ENCODE assay signal across 8 cellular contexts in the genomic region with DNA sequence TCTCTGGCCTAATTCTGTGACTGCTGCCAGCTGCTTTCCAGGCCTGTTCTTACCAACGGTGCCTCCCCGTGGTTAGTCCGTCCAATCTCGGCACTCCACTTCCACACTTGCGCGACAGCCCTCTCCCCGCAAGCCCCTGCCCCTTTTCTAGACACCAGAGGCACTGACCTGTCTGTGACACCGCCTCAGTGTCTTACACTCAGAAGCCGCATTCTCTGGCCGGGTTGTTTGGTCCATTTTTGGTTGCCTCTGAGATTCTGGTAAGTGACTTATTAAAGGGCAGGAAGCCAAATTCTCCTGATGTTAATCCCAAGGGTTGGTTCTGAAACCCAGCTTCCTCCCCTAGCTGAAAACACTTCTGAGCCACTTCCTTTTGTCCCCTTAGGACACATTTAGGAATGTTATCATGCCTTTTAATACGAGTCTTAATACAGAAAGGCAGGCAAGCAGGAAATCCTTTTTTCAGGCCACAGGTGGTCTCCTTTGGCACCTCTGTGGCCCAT. TPM values are rescaled to one million over a fixed set of nuclear protein-coding genes. Genes with fewer than 3 reads are reported as not detected.
A peak's percentile ranks its signal among the peaks of the same experiment; 100 is the strongest.
DNase-seq lines count a peak whose midpoint lies in the region; ATAC-seq and TF ChIP-seq lines count a peak whose summit lies in the region.

No MANE protein-coding gene starts in this region.

- H3K36me3 Mint-ChIP-seq in nephron progenitor cell (ENCODE audit: low read depth) = peaks cover under 1% of the 10 kb centered on the region

- no peak for TF ChIP-seq CTCF in C4-2B (conservative IDR thresholded peaks at IDR 0.05)
- TF ChIP-seq CTCF in fibroblast of lung (conservative IDR thresholded peaks at IDR 0.05 in 1 of 2, IDR thresholded peaks at IDR 0.05 in 1 of 2; ENCODE audit: low read depth in 1 of 2, low read length in 2 of 2) = no peak
- TF ChIP-seq CTCF in nephron progenitor cell (IDR thresholded peaks at IDR 0.05) = no peak
- no peak for TF ChIP-seq CTCF in vagina (IDR thresholded peaks at IDR 0.05)

- no peak for DNase-seq in Jurkat, Clone E6-1 (ENCODE audit: low read depth, low spot score)
- peak; percentile 65 for DNase-seq in activated CD8-positive, alpha-beta memory T cell treated with anti-CD3 and anti-CD28 coated beads, Interleukin-2, amount 50 U/mL, for 48 hours
- DNase-seq in fibroblast of lung (ENCODE audit: low read depth in 2 of 2) = peak; percentile 50 to 71
- DNase-seq in nephron progenitor cell = peak; percentile 14
- DNase-seq in vagina (ENCODE audit: extremely low spot score in 2 of 2) = no peak
- DNase-seq in activated CD4-positive, CD25-positive, alpha-beta regulatory T cell (lab: John Stamatoyannopoulos, UW) = no peak

- no peaks in the 10 kb centered on the region for H3K27me3 ChIP-seq in fibroblast of lung (ENCODE audit: control insufficient read depth, insufficient read depth, low read length)
- H3K27me3 ChIP-seq in vagina = no peaks in the 10 kb centered on the region

- peak overlapping the region; percentile 94 for H3K27ac ChIP-seq in C4-2B
- peak overlapping the region; percentile 81 for H3K27ac ChIP-seq in fibroblast of lung (ENCODE audit: insufficient read depth, low read length)
- peak overlapping the region; percentile 95 for H3K27ac ChIP-seq in vagina

- H4K20me1 ChIP-seq in fibroblast of lung (ENCODE audit: control insufficient read depth, extremely low read depth, insufficient read depth, low read length) = no peaks in the 10 kb centered on the region

- peak overlapping the region; percentile 92 for H3K4me3 Mint-ChIP-seq in nephron progenitor cell

- peak overlapping the region; percentile 99 for H3K27ac Mint-ChIP-seq in nephron progenitor cell

- H3K9me3 ChIP-seq in fibroblast of lung (ENCODE audit: control insufficient read depth, insufficient read depth, low read depth, low read length) (no peaks in the 10 kb centered on the region), vagina (no peaks in the 10 kb centered on the region)

- TF ChIP-seq POLR2A in vagina (IDR thresholded peaks at IDR 0.05) = no peak

- H3K79me2 ChIP-seq in fibroblast of lung (ENCODE audit: control insufficient read depth, insufficient read depth, low read length) = no peaks in the 10 kb centered on the region

- H3K36me3 ChIP-seq in fibroblast of lung (ENCODE audit: control insufficient read depth, insufficient read depth, low read length) (no peaks in the 10 kb centered on the region), vagina (no peaks in the 10 kb centered on the region)

- peak overlapping the region; percentile 73 for H2AFZ ChIP-seq in fibroblast of lung (ENCODE audit: low read length)

- H3K4me2 ChIP-seq in fibroblast of lung (ENCODE audit: extremely low read depth, insufficient read depth, low read length) = peak overlapping the region; percentile 66

- H3K4me1 Mint-ChIP-seq in nephron progenitor cell = peaks cover 42% of the 10 kb centered on the region

- peak overlapping the region; percentile 60 for H3K9ac ChIP-seq in fibroblast of lung (ENCODE audit: insufficient read depth, low read length)

- no peak for ATAC-seq in HG02981 (IDR thresholded peaks at IDR 0.05; ENCODE audit: unreplicated experiment)

- no peaks in the 10 kb centered on the region for H3K9me3 Mint-ChIP-seq in nephron progenitor cell

- H3K27me3 Mint-ChIP-seq in nephron progenitor cell (ENCODE audit: low read depth, poor library complexity) = peaks cover 23% of the 10 kb centered on the region

- H3K4me3 ChIP-seq in Jurkat, Clone E6-1 (ENCODE audit: low read length) = peak overlapping the region; percentile 78
- H3K4me3 ChIP-seq in fibroblast of lung (replicated peaks in 1 of 4; ENCODE audit: control extremely low read depth in 1 of 4, insufficient read depth in 1 of 4, low read depth in 3 of 4, low read length in 4 of 4) = peak overlapping the region in 3 of 4 experiments; percentile 16 to 64 (median 60)
- peak overlapping the region; percentile 63 to 70 for H3K4me3 ChIP-seq in vagina

- H3K4me1 ChIP-seq in fibroblast of lung (ENCODE audit: control insufficient read depth, extremely low read depth, insufficient read depth, low read length) (peaks cover 10% of the 10 kb centered on the region), vagina (peaks cover 39% of the 10 kb centered on the region)

- intact Hi-C loops in vagina (cut with DNase I) = no loop called here

RNA-seq across cellular contexts. Expression of a gene that starts 1.2 kb away (rescaled TPM):
- 12.9 TPM for polyA plus RNA-seq in Jurkat, Clone E6-1 (2012; ENCODE audit: insufficient read depth, insufficient read length)
- total RNA-seq in fibroblast of lung = 16.7 and 21.3 TPM in 2 replicates
- polyA plus RNA-seq in fibroblast of lung = 23.2 and 28.0 TPM in 2 replicates
- 18.2 and 20.3 TPM in 2 replicates for polyA plus RNA-seq in fibroblast of lung (2012)
- 2.1 and 8.1 TPM in 2 replicates for polyA minus RNA-seq in fibroblast of lung (ENCODE audit: low replicate concordance)
- 32.2 TPM for total RNA-seq in vagina

Comparison
In these comparisons a context has a peak if more than half of its experiments do, and no peak if none do; other contexts are left out.
1. DNase-seq: peak in activated CD8-positive, alpha-beta memory T cell treated with anti-CD3 and anti-CD28 coated beads, Interleukin-2, amount 50 U/mL, for 48 hours (single experiment), fibroblast of lung (2 of 2) and nephron progenitor cell (single experiment); none in Jurkat, Clone E6-1 (single experiment), vagina (0 of 2) and activated CD4-positive, CD25-positive, alpha-beta regulatory T cell (0 of 4).
2. Peak in every context shown above with its lines, with median percentiles within 50 percentile points of each other: H3K27ac ChIP-seq and H3K4me3 ChIP-seq.